32 cellular contexts compared by ENCODE assay signal in the genomic region with DNA sequence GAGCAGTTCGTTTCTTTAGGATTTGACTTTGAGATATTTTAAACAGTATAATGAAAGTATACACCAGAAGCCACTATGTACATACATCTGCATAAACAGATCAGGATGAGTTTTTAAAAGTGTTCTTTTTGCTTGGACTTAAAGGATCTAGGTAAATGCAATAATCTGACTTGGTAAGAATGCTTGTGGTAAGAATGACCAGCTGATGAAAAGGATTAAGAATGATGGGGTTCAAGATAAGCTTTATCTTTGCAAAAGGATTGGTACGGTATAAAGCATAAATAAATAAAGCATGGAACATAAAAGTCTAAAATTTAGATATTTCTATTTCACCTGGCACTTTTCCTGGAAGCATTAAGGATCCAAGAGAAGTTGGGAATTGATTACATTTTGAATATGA. TPM values are rescaled to one million over a fixed set of nuclear protein-coding genes. Genes with fewer than 3 reads are reported as not detected.
DNase-seq lines count a peak whose midpoint lies in the region; ATAC-seq, FAIRE-seq and TF ChIP-seq lines count a peak whose summit lies in the region.
"Had no signal": no experiment of that assay in that cellular context is flagged by ENCODE, and none has a peak within 500 bp of the region (broad histone marks: within the 10 kb centered on the region; RNA-seq: fewer than 3 reads in every experiment).

No MANE protein-coding gene starts in this region.

- TF ChIP-seq CTCF in SK-N-SH (IDR thresholded peaks at IDR 0.05) = no peak
- TF ChIP-seq CTCF in astrocyte (IDR thresholded peaks at IDR 0.05; ENCODE audit: insufficient read depth, low read depth, low read length) = no peak
- no peak for TF ChIP-seq CTCF in hepatocyte (IDR thresholded peaks at IDR 0.05; ENCODE audit: poor library complexity)

- no peak for DNase-seq in SK-N-SH
- peak; percentile 9 for DNase-seq in astrocyte (ENCODE audit: low read depth)
- no peak for DNase-seq in hepatocyte (ENCODE audit: low spot score)
- no peak for DNase-seq in KBM-7
- DNase-seq: activated CD4-positive, alpha-beta T cell treated with anti-CD3 and anti-CD28 coated beads for 1 hour; activated CD8-positive, alpha-beta T cell treated with anti-CD3 and anti-CD28 coated beads, Interleukin-2, amount 10 ng/mL, durations not matched to agents 7 days and 5 days; activated effector memory CD4-positive, alpha-beta T cell treated with Interleukin-2 at 50 U/mL for 16 hours; activated naive CD8-positive, alpha-beta T cell treated with anti-CD3 and anti-CD28 coated beads, Interleukin-2, amount 10 ng/mL, durations not matched to agents 7 days and 5 days; activated T-cell treated with anti-CD3 and anti-CD28 coated beads for 4 hours; body of pancreas; CD8-positive, alpha-beta memory T cell; DMS79; effector memory CD8-positive, alpha-beta T cell; lower lobe of right lung; MV-4-11; NCI-H524; NK-92 treated with Interleukin-12 subunit alpha and Interleukin-12 subunit beta, amount 100 ng/mL, for 24 hours; transverse colon had no signal

- H3K27me3 ChIP-seq in SK-N-SH (ENCODE audit: insufficient read depth) (no peaks in the 10 kb centered on the region), astrocyte (ENCODE audit: insufficient read depth, low read length) (no peaks in the 10 kb centered on the region), hepatocyte (no peaks in the 10 kb centered on the region)
- H3K27me3 ChIP-seq: body of pancreas, esophagus muscularis mucosa, neural progenitor cell, transverse colon had no signal

- H3K79me2 ChIP-seq in SK-N-SH (ENCODE audit: insufficient read depth) (no peaks in the 10 kb centered on the region), astrocyte (ENCODE audit: insufficient read depth, low read length) (no peaks in the 10 kb centered on the region), hepatocyte (no peaks in the 10 kb centered on the region)

- ATAC-seq in SK-N-SH treated with all-trans-retinoic acid at 6 μM for 48 hours = no peak
- ATAC-seq in HG03196 (IDR thresholded peaks at IDR 0.05; ENCODE audit: unreplicated experiment) = no peak
- ATAC-seq in HG03159 (IDR thresholded peaks at IDR 0.05; ENCODE audit: unreplicated experiment) = no peak
- no peak for ATAC-seq in HG03439 (IDR thresholded peaks at IDR 0.05; ENCODE audit: unreplicated experiment)
- ATAC-seq: activated CD8-positive, alpha-beta T cell treated with anti-CD3 and anti-CD28 coated beads, Interleukin-2, amount 10 ng/mL, durations not matched to agents 7 days and 5 days; body of pancreas; effector memory CD8-positive, alpha-beta T cell; GM12878; lower lobe of right lung; Panc1 had no signal

- no peak for TF ChIP-seq EP300 in SK-N-SH (IDR thresholded peaks at IDR 0.05; ENCODE audit: borderline replicate concordance in 1 of 2, low read depth in 1 of 2, low read length in 1 of 2)

- H3K4me3 ChIP-seq in SK-N-SH (ENCODE audit: low read depth in 2 of 2, low read length in 1 of 2) = no peak overlapping the region
- no peak overlapping the region for H3K4me3 ChIP-seq in astrocyte (ENCODE audit: insufficient read depth, low read depth, low read length)
- H3K4me3 ChIP-seq in hepatocyte = no peak overlapping the region
- H3K4me3 ChIP-seq: body of pancreas, esophagus muscularis mucosa, GM12878, lower lobe of right lung, neural progenitor cell, transverse colon had no signal

- CTCF ChIA-PET in SK-N-SH (lab: Yijun Ruan, JAX) = no interaction called here

- H3F3A ChIP-seq in SK-N-SH (replicated peaks; ENCODE audit: insufficient read depth) = peaks cover 16% of the 10 kb centered on the region

- in situ Hi-C loops in KBM-7 (cut with MboI; ENCODE audit: low pct_unique_long_range_greater_than_20kb, low sequenced_read_pairs) = no loop called here

- H3K27ac ChIP-seq in SK-N-SH (ENCODE audit: low read depth in 2 of 2, low read length in 1 of 2) = peak overlapping the region; percentile 73 to 89; a peak in 3 of 4 replicates
- H3K27ac ChIP-seq in astrocyte (ENCODE audit: low read depth, low read length) = peak overlapping the region; percentile 93
- H3K27ac ChIP-seq in hepatocyte = peak overlapping the region; percentile 82
- H3K27ac ChIP-seq: 22Rv1, body of pancreas, esophagus muscularis mucosa, KMS-11, lower lobe of right lung, neural progenitor cell, transverse colon had no signal

- H3K27me3 Mint-ChIP-seq in astrocyte (ENCODE audit: low read depth, unreplicated experiment) = no peaks in the 10 kb centered on the region
- H3K27me3 Mint-ChIP-seq: activated naive CD8-positive, alpha-beta T cell treated with anti-CD3 and anti-CD28 coated beads, Interleukin-2, amount 10 ng/mL, durations not matched to agents 7 days and 5 days; B cell; CD8-positive, alpha-beta memory T cell; effector memory CD8-positive, alpha-beta T cell; progenitor cell of endocrine pancreas had no signal

- H3K9me3 ChIP-seq in SK-N-SH = no peaks in the 10 kb centered on the region
- H3K9me3 ChIP-seq in astrocyte (ENCODE audit: insufficient read depth, low read depth, low read length) = no peaks in the 10 kb centered on the region
- no peaks in the 10 kb centered on the region for H3K9me3 ChIP-seq in hepatocyte (ENCODE audit: low read depth)
- H3K9me3 ChIP-seq: body of pancreas, esophagus muscularis mucosa, transverse colon had no signal

- peak overlapping the region; percentile 96 for H3K27ac Mint-ChIP-seq in astrocyte (ENCODE audit: unreplicated experiment)
- H3K27ac Mint-ChIP-seq: activated CD8-positive, alpha-beta T cell treated with anti-CD3 and anti-CD28 coated beads, Interleukin-2, amount 10 ng/mL, durations not matched to agents 7 days and 5 days; activated naive CD8-positive, alpha-beta T cell treated with anti-CD3 and anti-CD28 coated beads, Interleukin-2, amount 10 ng/mL, durations not matched to agents 7 days and 5 days; B cell; CD8-positive, alpha-beta memory T cell; effector memory CD8-positive, alpha-beta T cell; neural progenitor cell; progenitor cell of endocrine pancreas; T-helper 1 cell treated with Interleukin-12 subunit alpha and Interleukin-12 subunit beta and Interleukin-4 antibody, amounts not matched to agents 30 μg/mL and 1 μg/mL, for 36 hours had no signal

- WGBS in SK-N-SH (ENCODE audit: low lambda C conversion rate) = 41% methylated on average over 2 of the region's 2 CpGs
- WGBS in hepatocyte (ENCODE audit: low lambda C conversion rate, missing lambda C conversion rate) = 54% methylated on average over 2 of the region's 2 CpGs

- no peak overlapping the region for H3K4me3 Mint-ChIP-seq in astrocyte (ENCODE audit: unreplicated experiment)
- H3K4me3 Mint-ChIP-seq: activated CD8-positive, alpha-beta T cell treated with anti-CD3 and anti-CD28 coated beads, Interleukin-2, amount 10 ng/mL, durations not matched to agents 7 days and 5 days; activated naive CD8-positive, alpha-beta T cell treated with anti-CD3 and anti-CD28 coated beads, Interleukin-2, amount 10 ng/mL, durations not matched to agents 7 days and 5 days; B cell; CD8-positive, alpha-beta memory T cell; effector memory CD8-positive, alpha-beta T cell; neural progenitor cell; T-helper 1 cell treated with Interleukin-12 subunit alpha and Interleukin-12 subunit beta and Interleukin-4 antibody, amounts not matched to agents 30 μg/mL and 1 μg/mL, for 36 hours had no signal

- H2AFZ ChIP-seq in SK-N-SH (ENCODE audit: low read depth) (peak overlapping the region; percentile 57; the same call in 1 of the 2 replicates), astrocyte (ENCODE audit: low read depth, low read length) (no peak overlapping the region), hepatocyte (no peak overlapping the region)
- H2AFZ ChIP-seq: neural progenitor cell had no signal

- peak overlapping the region; percentile 45 for H3K9ac ChIP-seq in SK-N-SH
- peak overlapping the region; percentile 69 for H3K9ac ChIP-seq in astrocyte (ENCODE audit: low read length)
- H3K9ac ChIP-seq: KMS-11, neural progenitor cell had no signal

- H4K20me1 ChIP-seq in SK-N-SH (ENCODE audit: insufficient read depth) (no peaks in the 10 kb centered on the region), astrocyte (ENCODE audit: insufficient read depth, low read length) (no peaks in the 10 kb centered on the region), hepatocyte (ENCODE audit: insufficient read depth, poor library complexity, severe bottlenecking) (no peaks in the 10 kb centered on the region)

- H3K9me2 ChIP-seq in SK-N-SH = no peaks in the 10 kb centered on the region
- H3K9me2 ChIP-seq in hepatocyte (replicated peaks; ENCODE audit: insufficient read depth) = no peaks in the 10 kb centered on the region

- H3K4me1 ChIP-seq in SK-N-SH (ENCODE audit: control insufficient read depth in 1 of 2, insufficient read depth in 2 of 2, low read depth in 1 of 2, low read length in 1 of 2) = peaks cover 0 to 16% of the 10 kb centered on the region in 2 experiments; a peak in 3 of 4 replicates
- peaks cover 22% of the 10 kb centered on the region for H3K4me1 ChIP-seq in astrocyte (ENCODE audit: insufficient read depth, low read length)
- H3K4me1 ChIP-seq in hepatocyte (ENCODE audit: insufficient read depth) = peaks cover 4% of the 10 kb centered on the region
- H3K4me1 ChIP-seq: body of pancreas, esophagus muscularis mucosa, lower lobe of right lung, neural progenitor cell, transverse colon had no signal

- FAIRE-seq in astrocyte (lab: Jason Lieb, UNC) = no peak
- FAIRE-seq: colon, GM12878 had no signal

- POLR2A ChIA-PET in SK-N-SH (lab: Yijun Ruan, JAX) = no interaction called here

- H3K36me3 ChIP-seq in SK-N-SH (replicated peaks in 1 of 2; ENCODE audit: control insufficient read depth in 1 of 2, insufficient read depth in 2 of 2, low read length in 1 of 2) (no peaks in the 10 kb centered on the region), astrocyte (ENCODE audit: insufficient read depth, low read length) (no peaks in the 10 kb centered on the region), hepatocyte (replicated peaks; ENCODE audit: insufficient read depth, low read depth) (no peaks in the 10 kb centered on the region)
- H3K36me3 ChIP-seq: esophagus muscularis mucosa, lower lobe of right lung, neural progenitor cell, transverse colon had no signal

- no peak for TF ChIP-seq RAD21 in SK-N-SH (IDR thresholded peaks at IDR 0.05; ENCODE audit: low read length)

- H3K4me2 ChIP-seq in SK-N-SH (peak overlapping the region; percentile 61), astrocyte (ENCODE audit: low read length) (peak overlapping the region; percentile 74), hepatocyte (no peak overlapping the region)
- H3K4me2 ChIP-seq: KMS-11, neural progenitor cell had no signal

- no peaks in the 10 kb centered on the region for H3K36me3 Mint-ChIP-seq in astrocyte (ENCODE audit: low read depth, unreplicated experiment)
- H3K36me3 Mint-ChIP-seq: activated naive CD8-positive, alpha-beta T cell treated with anti-CD3 and anti-CD28 coated beads, Interleukin-2, amount 10 ng/mL, durations not matched to agents 7 days and 5 days; CD8-positive, alpha-beta memory T cell; neural progenitor cell had no signal

- H3K9me3 Mint-ChIP-seq in astrocyte (ENCODE audit: unreplicated experiment) = peaks cover 1% of the 10 kb centered on the region
- H3K9me3 Mint-ChIP-seq: neural progenitor cell; T-helper 1 cell treated with Interleukin-12 subunit alpha and Interleukin-12 subunit beta and Interleukin-4 antibody, amounts not matched to agents 30 μg/mL and 1 μg/mL, for 36 hours had no signal

- H3K4me1 Mint-ChIP-seq in astrocyte (ENCODE audit: low read depth, unreplicated experiment) = peaks cover 49% of the 10 kb centered on the region
- H3K4me1 Mint-ChIP-seq: activated naive CD8-positive, alpha-beta T cell treated with anti-CD3 and anti-CD28 coated beads, Interleukin-2, amount 10 ng/mL, durations not matched to agents 7 days and 5 days; B cell; CD8-positive, alpha-beta memory T cell; neural progenitor cell had no signal

RNA-seq across cellular contexts. Expression of a gene that starts 9.8 kb away (rescaled TPM):
- 167 and 286 TPM in 2 replicates for polyA plus RNA-seq in SK-N-SH (2012; rRNA removed)
- polyA plus RNA-seq in SK-N-SH (2012; cell fraction: cytosol; rRNA removed) = 264 and 284 TPM in 2 replicates
- 123 and 209 TPM in 2 replicates for polyA plus RNA-seq in SK-N-SH (2012; cell fraction: nucleus; rRNA removed)
- 54.3 and 55.5 TPM in 2 replicates for total RNA-seq in astrocyte
- 223 and 250 TPM in 2 replicates for total RNA-seq in hepatocyte
- polyA plus RNA-seq in hepatocyte = 135 TPM in 2 replicates
- total RNA-seq: activated CD8-positive, alpha-beta T cell treated with anti-CD3 and anti-CD28 coated beads, Interleukin-2, amount 10 ng/mL, durations not matched to agents 7 days and 5 days had no signal
